ENCODE assay signal across 28 cellular contexts in genomic region chr1:194807530-194808220, GRCh38.
"Had no signal": no experiment of that assay in that cellular context is flagged by ENCODE, and none has a peak within 500 bp of the region (broad histone marks: within the 10 kb centered on the region; RNA-seq: fewer than 3 reads in every experiment).

No MANE protein-coding gene starts in this region.

- H3K4me1 ChIP-seq: foreskin keratinocyte, left lung, neural progenitor cell, parathyroid adenoma, right lobe of liver, upper lobe of left lung had no signal

- ATAC-seq: esophagus mucosa; foreskin keratinocyte; gastroesophageal sphincter; heart left ventricle; left cardiac atrium; left lung; mucosa of descending colon; natural killer cell treated with Interleukin-12 subunit alpha and Interleukin-12 subunit beta and Interleukin-15 and Interleukin-18, amount 100 ng/mL, for 72 hours; right lobe of liver; stimulated activated naive B cell treated with anti-CD40 and anti-IgM and Interleukin-4, amounts not matched to agents 10 μg/mL and 1 μg/mL and 100 μg/mL, for 72 hours had no signal

- H3K27me3 Mint-ChIP-seq: dendritic cell treated with granulocyte-macrophage colony-stimulating factor and Interleukin-4, amounts not matched to agents 40 ng/mL and 50 ng/mL, for 4 days; naive B cell; natural killer cell treated with Interleukin-12 subunit alpha and Interleukin-12 subunit beta and Interleukin-15 and Interleukin-18, amount 100 ng/mL, for 72 hours; progenitor cell of endocrine pancreas; stimulated activated naive B cell treated with anti-CD40 and anti-IgM and Interleukin-4, amounts not matched to agents 10 μg/mL and 1 μg/mL and 100 μg/mL, for 72 hours; stimulated activated naive CD8-positive, alpha-beta T cell treated with anti-CD3 and anti-CD28 coated beads, Interleukin-15, Interleukin-2, amounts not matched to agents 100 ng/mL and 50 ng/mL, for 24 hours had no signal

- H3K27ac ChIP-seq: epithelial cell of prostate, foreskin keratinocyte, gastroesophageal sphincter, heart left ventricle, hepatocyte, left lung, neural progenitor cell, parathyroid adenoma, right lobe of liver, thoracic aorta, tibial nerve, upper lobe of left lung had no signal

- H3K9me3 Mint-ChIP-seq: dendritic cell treated with granulocyte-macrophage colony-stimulating factor and Interleukin-4, amounts not matched to agents 40 ng/mL and 50 ng/mL, for 4 days; stimulated activated naive CD8-positive, alpha-beta T cell treated with anti-CD3 and anti-CD28 coated beads, Interleukin-15, Interleukin-2, amounts not matched to agents 100 ng/mL and 50 ng/mL, for 24 hours had no signal

- H3K9ac ChIP-seq: neural progenitor cell, parathyroid adenoma had no signal

- H3K27me3 ChIP-seq: foreskin keratinocyte, gastroesophageal sphincter, heart left ventricle, hepatocyte, left lung, neural progenitor cell, right lobe of liver, tibial nerve, upper lobe of left lung had no signal

- H3K36me3 ChIP-seq: gastroesophageal sphincter, heart left ventricle, left lung, neural progenitor cell, right lobe of liver, thoracic aorta, tibial nerve, upper lobe of left lung had no signal

- H3K4me3 Mint-ChIP-seq: dendritic cell treated with granulocyte-macrophage colony-stimulating factor and Interleukin-4, amounts not matched to agents 40 ng/mL and 50 ng/mL, for 4 days; endodermal cell; mesothelial cell of epicardium; natural killer cell treated with Interleukin-12 subunit alpha and Interleukin-12 subunit beta and Interleukin-15 and Interleukin-18, amount 100 ng/mL, for 72 hours; neural progenitor cell; stimulated activated naive B cell treated with anti-CD40 and anti-IgM and Interleukin-4, amounts not matched to agents 10 μg/mL and 1 μg/mL and 100 μg/mL, for 72 hours; stimulated activated naive CD8-positive, alpha-beta T cell treated with anti-CD3 and anti-CD28 coated beads, Interleukin-15, Interleukin-2, amounts not matched to agents 100 ng/mL and 50 ng/mL, for 24 hours had no signal

- H3K4me2 ChIP-seq: hepatocyte, neural progenitor cell had no signal

- H3K9me3 ChIP-seq: gastroesophageal sphincter, heart left ventricle, left lung, mucosa of descending colon, right lobe of liver, thoracic aorta, tibial nerve, upper lobe of left lung had no signal

- H3K4me3 ChIP-seq: gastroesophageal sphincter, heart left ventricle, hepatocyte, left lung, mucosa of descending colon, neural progenitor cell, right lobe of liver, thoracic aorta, tibial nerve, upper lobe of left lung had no signal

- H3K36me3 Mint-ChIP-seq: mesothelial cell of epicardium; naive B cell; natural killer cell treated with Interleukin-12 subunit alpha and Interleukin-12 subunit beta and Interleukin-15 and Interleukin-18, amount 100 ng/mL, for 72 hours; neural progenitor cell had no signal

- H3K79me2 ChIP-seq: hepatocyte, parathyroid adenoma had no signal

- H2AFZ ChIP-seq: hepatocyte, neural progenitor cell, parathyroid adenoma had no signal

- H3K4me1 Mint-ChIP-seq: endodermal cell, neural progenitor cell had no signal

- DNase-seq: effector CD8-positive, alpha-beta T cell; foreskin keratinocyte; heart left ventricle; left cardiac atrium; left lung; mesenchymal stem cell; mucosa of descending colon; naive B cell; right lobe of liver; small intestine; stimulated activated CD4-positive, alpha-beta T cell treated with anti-CD3 and anti-CD28 coated beads, Interleukin-15, amount 100 ng/mL, for 24 hours; stimulated activated CD4-positive, alpha-beta T cell treated with anti-CD3 and anti-CD28 coated beads, Interleukin-2, amount 100 ng/mL, for 48 hours; stimulated activated naive B cell treated with anti-CD40 and anti-IgM and Interleukin-4, amounts not matched to agents 10 μg/mL and 1 μg/mL and 100 μg/mL, for 72 hours; upper lobe of left lung had no signal

- H3K27ac Mint-ChIP-seq: dendritic cell treated with granulocyte-macrophage colony-stimulating factor and Interleukin-4, amounts not matched to agents 40 ng/mL and 50 ng/mL, for 4 days; endodermal cell; mesothelial cell of epicardium; natural killer cell treated with Interleukin-12 subunit alpha and Interleukin-12 subunit beta and Interleukin-15 and Interleukin-18, amount 100 ng/mL, for 72 hours; neural progenitor cell; progenitor cell of endocrine pancreas; stimulated activated naive B cell treated with anti-CD40 and anti-IgM and Interleukin-4, amounts not matched to agents 10 μg/mL and 1 μg/mL and 100 μg/mL, for 72 hours; stimulated activated naive CD8-positive, alpha-beta T cell treated with anti-CD3 and anti-CD28 coated beads, Interleukin-15, Interleukin-2, amounts not matched to agents 100 ng/mL and 50 ng/mL, for 24 hours had no signal
